1 cellular context compared by ENCODE assay signal in the genomic region with DNA sequence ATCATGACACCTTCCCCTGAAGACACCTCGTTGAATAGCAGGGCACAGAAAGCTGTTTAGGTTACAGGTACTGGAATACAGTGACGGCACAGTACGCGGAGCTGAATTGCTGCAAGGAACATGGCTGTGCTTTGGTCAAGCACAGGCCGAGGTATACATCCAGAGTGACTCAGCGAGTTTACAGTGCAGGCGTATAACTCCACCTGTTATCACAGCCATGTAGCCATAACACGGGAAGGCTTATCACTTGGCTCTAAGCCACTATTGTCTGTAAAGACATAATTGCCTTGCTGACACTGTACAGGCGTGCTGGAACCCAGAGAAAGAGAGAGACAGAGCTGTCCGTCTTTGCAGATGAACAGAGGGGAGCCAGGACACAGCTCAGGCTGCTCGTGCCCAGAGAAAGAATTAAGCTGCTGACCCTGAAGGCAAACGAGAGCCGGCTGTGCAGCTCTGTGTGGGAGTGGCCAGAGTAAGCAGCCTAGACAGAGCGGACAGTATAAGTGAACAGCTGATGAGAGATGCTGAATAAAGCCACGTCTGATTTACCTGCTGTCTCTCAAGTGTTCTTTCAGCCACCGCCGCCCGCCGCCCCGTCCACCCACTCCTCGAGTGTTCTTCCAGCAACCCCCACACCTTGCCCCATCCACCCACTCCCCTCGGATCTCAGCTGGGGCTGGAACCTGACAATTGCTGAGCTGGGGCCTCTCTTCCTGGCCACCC.
TF ChIP-seq lines count a peak whose summit lies in the region.

No MANE protein-coding gene starts in this region.

TF ChIP-seq in K562, 482 proteins besides CTCF, POLR2A, EP300 and RAD21 (continued from another document and continues in another):
- TF ChIP-seq, protein P1, sequence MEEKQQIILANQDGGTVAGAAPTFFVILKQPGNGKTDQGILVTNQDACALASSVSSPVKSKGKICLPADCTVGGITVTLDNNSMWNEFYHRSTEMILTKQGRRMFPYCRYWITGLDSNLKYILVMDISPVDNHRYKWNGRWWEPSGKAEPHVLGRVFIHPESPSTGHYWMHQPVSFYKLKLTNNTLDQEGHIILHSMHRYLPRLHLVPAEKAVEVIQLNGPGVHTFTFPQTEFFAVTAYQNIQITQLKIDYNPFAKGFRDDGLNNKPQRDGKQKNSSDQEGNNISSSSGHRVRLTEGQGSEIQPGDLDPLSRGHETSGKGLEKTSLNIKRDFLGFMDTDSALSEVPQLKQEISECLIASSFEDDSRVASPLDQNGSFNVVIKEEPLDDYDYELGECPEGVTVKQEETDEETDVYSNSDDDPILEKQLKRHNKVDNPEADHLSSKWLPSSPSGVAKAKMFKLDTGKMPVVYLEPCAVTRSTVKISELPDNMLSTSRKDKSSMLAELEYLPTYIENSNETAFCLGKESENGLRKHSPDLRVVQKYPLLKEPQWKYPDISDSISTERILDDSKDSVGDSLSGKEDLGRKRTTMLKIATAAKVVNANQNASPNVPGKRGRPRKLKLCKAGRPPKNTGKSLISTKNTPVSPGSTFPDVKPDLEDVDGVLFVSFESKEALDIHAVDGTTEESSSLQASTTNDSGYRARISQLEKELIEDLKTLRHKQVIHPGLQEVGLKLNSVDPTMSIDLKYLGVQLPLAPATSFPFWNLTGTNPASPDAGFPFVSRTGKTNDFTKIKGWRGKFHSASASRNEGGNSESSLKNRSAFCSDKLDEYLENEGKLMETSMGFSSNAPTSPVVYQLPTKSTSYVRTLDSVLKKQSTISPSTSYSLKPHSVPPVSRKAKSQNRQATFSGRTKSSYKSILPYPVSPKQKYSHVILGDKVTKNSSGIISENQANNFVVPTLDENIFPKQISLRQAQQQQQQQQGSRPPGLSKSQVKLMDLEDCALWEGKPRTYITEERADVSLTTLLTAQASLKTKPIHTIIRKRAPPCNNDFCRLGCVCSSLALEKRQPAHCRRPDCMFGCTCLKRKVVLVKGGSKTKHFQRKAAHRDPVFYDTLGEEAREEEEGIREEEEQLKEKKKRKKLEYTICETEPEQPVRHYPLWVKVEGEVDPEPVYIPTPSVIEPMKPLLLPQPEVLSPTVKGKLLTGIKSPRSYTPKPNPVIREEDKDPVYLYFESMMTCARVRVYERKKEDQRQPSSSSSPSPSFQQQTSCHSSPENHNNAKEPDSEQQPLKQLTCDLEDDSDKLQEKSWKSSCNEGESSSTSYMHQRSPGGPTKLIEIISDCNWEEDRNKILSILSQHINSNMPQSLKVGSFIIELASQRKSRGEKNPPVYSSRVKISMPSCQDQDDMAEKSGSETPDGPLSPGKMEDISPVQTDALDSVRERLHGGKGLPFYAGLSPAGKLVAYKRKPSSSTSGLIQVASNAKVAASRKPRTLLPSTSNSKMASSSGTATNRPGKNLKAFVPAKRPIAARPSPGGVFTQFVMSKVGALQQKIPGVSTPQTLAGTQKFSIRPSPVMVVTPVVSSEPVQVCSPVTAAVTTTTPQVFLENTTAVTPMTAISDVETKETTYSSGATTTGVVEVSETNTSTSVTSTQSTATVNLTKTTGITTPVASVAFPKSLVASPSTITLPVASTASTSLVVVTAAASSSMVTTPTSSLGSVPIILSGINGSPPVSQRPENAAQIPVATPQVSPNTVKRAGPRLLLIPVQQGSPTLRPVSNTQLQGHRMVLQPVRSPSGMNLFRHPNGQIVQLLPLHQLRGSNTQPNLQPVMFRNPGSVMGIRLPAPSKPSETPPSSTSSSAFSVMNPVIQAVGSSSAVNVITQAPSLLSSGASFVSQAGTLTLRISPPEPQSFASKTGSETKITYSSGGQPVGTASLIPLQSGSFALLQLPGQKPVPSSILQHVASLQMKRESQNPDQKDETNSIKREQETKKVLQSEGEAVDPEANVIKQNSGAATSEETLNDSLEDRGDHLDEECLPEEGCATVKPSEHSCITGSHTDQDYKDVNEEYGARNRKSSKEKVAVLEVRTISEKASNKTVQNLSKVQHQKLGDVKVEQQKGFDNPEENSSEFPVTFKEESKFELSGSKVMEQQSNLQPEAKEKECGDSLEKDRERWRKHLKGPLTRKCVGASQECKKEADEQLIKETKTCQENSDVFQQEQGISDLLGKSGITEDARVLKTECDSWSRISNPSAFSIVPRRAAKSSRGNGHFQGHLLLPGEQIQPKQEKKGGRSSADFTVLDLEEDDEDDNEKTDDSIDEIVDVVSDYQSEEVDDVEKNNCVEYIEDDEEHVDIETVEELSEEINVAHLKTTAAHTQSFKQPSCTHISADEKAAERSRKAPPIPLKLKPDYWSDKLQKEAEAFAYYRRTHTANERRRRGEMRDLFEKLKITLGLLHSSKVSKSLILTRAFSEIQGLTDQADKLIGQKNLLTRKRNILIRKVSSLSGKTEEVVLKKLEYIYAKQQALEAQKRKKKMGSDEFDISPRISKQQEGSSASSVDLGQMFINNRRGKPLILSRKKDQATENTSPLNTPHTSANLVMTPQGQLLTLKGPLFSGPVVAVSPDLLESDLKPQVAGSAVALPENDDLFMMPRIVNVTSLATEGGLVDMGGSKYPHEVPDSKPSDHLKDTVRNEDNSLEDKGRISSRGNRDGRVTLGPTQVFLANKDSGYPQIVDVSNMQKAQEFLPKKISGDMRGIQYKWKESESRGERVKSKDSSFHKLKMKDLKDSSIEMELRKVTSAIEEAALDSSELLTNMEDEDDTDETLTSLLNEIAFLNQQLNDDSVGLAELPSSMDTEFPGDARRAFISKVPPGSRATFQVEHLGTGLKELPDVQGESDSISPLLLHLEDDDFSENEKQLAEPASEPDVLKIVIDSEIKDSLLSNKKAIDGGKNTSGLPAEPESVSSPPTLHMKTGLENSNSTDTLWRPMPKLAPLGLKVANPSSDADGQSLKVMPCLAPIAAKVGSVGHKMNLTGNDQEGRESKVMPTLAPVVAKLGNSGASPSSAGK (IDR thresholded peaks at IDR 0.05): no peak
- TF ChIP-seq GABPA (tag; conservative IDR thresholded peaks at IDR 0.05; ENCODE audit: low read depth) (no peak), ZNF174 (CRISPR knock-in tag; IDR thresholded peaks at IDR 0.05) (no peak), NONO (IDR thresholded peaks at IDR 0.05; ENCODE audit: low read depth in 2 of 2, low read length in 1 of 2) (no peak), ZC3H8 (IDR thresholded peaks at IDR 0.05) (no peak), RUNX1 (IDR thresholded peaks at IDR 0.05; ENCODE audit: low read depth) (no peak), JUNB (CRISPR knock-in tag; conservative IDR thresholded peaks at IDR 0.05) (no peak), FOSL1 (tag; conservative IDR thresholded peaks at IDR 0.05) (no peak), NR0B1 (IDR thresholded peaks at IDR 0.05; ENCODE audit: partially characterized antibody) (no peak), SIX5 (IDR thresholded peaks at IDR 0.05; ENCODE audit: borderline replicate concordance in 1 of 2, insufficient read depth in 1 of 2, low read depth in 1 of 2, low read length in 2 of 2) (no peak), ZNF282 (CRISPR knock-in tag; IDR thresholded peaks at IDR 0.05) (no peak), FOXO4 (CRISPR knock-in tag; IDR thresholded peaks at IDR 0.05) (no peak), NFE2L1 (tag; IDR thresholded peaks at IDR 0.05; ENCODE audit: borderline replicate concordance, low read depth) (peak; percentile 44; the same call in 1 of the 2 replicates), ZBED1 (IDR thresholded peaks at IDR 0.05) (no peak), PCBP1 (IDR thresholded peaks at IDR 0.05; ENCODE audit: low read depth, low read length, poor library complexity, severe bottlenecking) (no peak), CAMTA2 (CRISPR knock-in tag; conservative IDR thresholded peaks at IDR 0.05) (no peak), ZNF586 (CRISPR knock-in tag; conservative IDR thresholded peaks at IDR 0.05) (no peak), ZNF12 (CRISPR knock-in tag; IDR thresholded peaks at IDR 0.05) (no peak), ZNF431 (CRISPR knock-in tag; IDR thresholded peaks at IDR 0.05) (no peak), MXI1 (IDR thresholded peaks at IDR 0.05; ENCODE audit: low read depth, low read length) (no peak)
- TF ChIP-seq, protein P2, sequence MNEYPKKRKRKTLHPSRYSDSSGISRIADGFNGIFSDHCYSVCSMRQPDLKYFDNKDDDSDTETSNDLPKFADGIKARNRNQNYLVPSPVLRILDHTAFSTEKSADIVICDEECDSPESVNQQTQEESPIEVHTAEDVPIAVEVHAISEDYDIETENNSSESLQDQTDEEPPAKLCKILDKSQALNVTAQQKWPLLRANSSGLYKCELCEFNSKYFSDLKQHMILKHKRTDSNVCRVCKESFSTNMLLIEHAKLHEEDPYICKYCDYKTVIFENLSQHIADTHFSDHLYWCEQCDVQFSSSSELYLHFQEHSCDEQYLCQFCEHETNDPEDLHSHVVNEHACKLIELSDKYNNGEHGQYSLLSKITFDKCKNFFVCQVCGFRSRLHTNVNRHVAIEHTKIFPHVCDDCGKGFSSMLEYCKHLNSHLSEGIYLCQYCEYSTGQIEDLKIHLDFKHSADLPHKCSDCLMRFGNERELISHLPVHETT (CRISPR knock-in tag; conservative IDR thresholded peaks at IDR 0.05 in 1 of 2, IDR thresholded peaks at IDR 0.05 in 1 of 2): peak in 1 of 2 experiments; percentile 78; a peak in 1 of 4 replicates
- TF ChIP-seq, protein P3, sequence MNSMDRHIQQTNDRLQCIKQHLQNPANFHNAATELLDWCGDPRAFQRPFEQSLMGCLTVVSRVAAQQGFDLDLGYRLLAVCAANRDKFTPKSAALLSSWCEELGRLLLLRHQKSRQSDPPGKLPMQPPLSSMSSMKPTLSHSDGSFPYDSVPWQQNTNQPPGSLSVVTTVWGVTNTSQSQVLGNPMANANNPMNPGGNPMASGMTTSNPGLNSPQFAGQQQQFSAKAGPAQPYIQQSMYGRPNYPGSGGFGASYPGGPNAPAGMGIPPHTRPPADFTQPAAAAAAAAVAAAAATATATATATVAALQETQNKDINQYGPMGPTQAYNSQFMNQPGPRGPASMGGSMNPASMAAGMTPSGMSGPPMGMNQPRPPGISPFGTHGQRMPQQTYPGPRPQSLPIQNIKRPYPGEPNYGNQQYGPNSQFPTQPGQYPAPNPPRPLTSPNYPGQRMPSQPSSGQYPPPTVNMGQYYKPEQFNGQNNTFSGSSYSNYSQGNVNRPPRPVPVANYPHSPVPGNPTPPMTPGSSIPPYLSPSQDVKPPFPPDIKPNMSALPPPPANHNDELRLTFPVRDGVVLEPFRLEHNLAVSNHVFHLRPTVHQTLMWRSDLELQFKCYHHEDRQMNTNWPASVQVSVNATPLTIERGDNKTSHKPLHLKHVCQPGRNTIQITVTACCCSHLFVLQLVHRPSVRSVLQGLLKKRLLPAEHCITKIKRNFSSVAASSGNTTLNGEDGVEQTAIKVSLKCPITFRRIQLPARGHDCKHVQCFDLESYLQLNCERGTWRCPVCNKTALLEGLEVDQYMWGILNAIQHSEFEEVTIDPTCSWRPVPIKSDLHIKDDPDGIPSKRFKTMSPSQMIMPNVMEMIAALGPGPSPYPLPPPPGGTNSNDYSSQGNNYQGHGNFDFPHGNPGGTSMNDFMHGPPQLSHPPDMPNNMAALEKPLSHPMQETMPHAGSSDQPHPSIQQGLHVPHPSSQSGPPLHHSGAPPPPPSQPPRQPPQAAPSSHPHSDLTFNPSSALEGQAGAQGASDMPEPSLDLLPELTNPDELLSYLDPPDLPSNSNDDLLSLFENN (IDR thresholded peaks at IDR 0.05; ENCODE audit: low read depth in 2 of 2, low read length in 2 of 2): no peak
- TF ChIP-seq, protein P4, sequence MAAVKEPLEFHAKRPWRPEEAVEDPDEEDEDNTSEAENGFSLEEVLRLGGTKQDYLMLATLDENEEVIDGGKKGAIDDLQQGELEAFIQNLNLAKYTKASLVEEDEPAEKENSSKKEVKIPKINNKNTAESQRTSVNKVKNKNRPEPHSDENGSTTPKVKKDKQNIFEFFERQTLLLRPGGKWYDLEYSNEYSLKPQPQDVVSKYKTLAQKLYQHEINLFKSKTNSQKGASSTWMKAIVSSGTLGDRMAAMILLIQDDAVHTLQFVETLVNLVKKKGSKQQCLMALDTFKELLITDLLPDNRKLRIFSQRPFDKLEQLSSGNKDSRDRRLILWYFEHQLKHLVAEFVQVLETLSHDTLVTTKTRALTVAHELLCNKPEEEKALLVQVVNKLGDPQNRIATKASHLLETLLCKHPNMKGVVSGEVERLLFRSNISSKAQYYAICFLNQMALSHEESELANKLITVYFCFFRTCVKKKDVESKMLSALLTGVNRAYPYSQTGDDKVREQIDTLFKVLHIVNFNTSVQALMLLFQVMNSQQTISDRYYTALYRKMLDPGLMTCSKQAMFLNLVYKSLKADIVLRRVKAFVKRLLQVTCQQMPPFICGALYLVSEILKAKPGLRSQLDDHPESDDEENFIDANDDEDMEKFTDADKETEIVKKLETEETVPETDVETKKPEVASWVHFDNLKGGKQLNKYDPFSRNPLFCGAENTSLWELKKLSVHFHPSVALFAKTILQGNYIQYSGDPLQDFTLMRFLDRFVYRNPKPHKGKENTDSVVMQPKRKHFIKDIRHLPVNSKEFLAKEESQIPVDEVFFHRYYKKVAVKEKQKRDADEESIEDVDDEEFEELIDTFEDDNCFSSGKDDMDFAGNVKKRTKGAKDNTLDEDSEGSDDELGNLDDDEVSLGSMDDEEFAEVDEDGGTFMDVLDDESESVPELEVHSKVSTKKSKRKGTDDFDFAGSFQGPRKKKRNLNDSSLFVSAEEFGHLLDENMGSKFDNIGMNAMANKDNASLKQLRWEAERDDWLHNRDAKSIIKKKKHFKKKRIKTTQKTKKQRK (IDR thresholded peaks at IDR 0.05; ENCODE audit: borderline replicate concordance, low read depth, low read length): no peak
- TF ChIP-seq, protein P5, sequence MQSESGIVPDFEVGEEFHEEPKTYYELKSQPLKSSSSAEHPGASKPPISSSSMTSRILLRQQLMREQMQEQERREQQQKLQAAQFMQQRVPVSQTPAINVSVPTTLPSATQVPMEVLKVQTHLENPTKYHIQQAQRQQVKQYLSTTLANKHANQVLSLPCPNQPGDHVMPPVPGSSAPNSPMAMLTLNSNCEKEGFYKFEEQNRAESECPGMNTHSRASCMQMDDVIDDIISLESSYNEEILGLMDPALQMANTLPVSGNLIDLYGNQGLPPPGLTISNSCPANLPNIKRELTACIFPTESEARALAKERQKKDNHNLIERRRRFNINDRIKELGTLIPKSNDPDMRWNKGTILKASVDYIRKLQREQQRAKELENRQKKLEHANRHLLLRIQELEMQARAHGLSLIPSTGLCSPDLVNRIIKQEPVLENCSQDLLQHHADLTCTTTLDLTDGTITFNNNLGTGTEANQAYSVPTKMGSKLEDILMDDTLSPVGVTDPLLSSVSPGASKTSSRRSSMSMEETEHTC (IDR thresholded peaks at IDR 0.05): no peak
